In the genomic region with DNA sequence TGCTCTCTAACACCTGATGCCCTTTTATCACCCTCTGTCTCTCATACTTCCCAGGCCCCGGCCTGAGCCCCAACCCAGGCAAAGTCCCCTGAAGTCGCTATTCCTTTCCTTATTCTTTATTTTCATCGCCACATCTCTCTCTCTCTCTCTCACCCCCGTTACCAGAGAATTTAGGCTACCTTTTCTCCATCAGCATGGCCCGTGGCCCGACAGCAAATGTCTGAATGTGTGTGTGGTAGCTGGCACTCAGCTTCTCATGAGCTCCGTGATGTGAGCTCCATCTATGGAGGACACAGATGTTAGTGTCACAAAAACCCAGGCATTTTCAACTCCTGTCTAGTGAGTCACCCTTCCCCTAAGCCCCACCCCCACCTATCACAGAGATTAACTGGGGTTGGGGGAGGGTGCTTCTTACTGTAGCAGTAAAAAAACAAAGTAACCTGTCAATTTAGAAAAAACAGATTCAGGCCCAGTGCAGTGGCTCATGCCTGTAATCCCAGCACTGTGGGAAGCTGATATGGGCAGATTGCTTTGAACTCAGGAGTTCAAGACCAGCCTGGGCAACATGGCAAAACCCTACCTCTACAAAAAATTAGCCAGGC, we compare ENCODE assay signal across 8 cellular contexts. TPM values are rescaled to one million over a fixed set of nuclear protein-coding genes. Genes with fewer than 3 reads are reported as not detected.
A peak's percentile ranks its signal among the peaks of the same experiment; 100 is the strongest.
DNase-seq lines count a peak whose midpoint lies in the region; ATAC-seq and TF ChIP-seq lines count a peak whose summit lies in the region.

No MANE protein-coding gene starts in this region.

- H3K9me3 Mint-ChIP-seq in Calu3 (ENCODE audit: low read depth, unreplicated experiment), result no peaks in the 10 kb centered on the region
- H3K9me3 Mint-ChIP-seq in HFFc6, result no peaks in the 10 kb centered on the region
- H3K9me3 Mint-ChIP-seq in activated naive CD4-positive, alpha-beta T cell treated with anti-CD3 and anti-CD28 coated beads, Interleukin-2, amount 50 U/mL, for 24 hours, result no peaks in the 10 kb centered on the region

- H3K27me3 Mint-ChIP-seq in Calu3 (ENCODE audit: unreplicated experiment), result no peaks in the 10 kb centered on the region
- no peaks in the 10 kb centered on the region for H3K27me3 Mint-ChIP-seq in HFFc6 (ENCODE audit: insufficient read depth)
- H3K27me3 Mint-ChIP-seq in activated naive CD4-positive, alpha-beta T cell treated with anti-CD3 and anti-CD28 coated beads, Interleukin-2, amount 50 U/mL, for 24 hours, result no peaks in the 10 kb centered on the region

- H3K4me1 Mint-ChIP-seq in Calu3 (ENCODE audit: low read depth, unreplicated experiment), result peaks cover 49% of the 10 kb centered on the region
- H3K4me1 Mint-ChIP-seq in HFFc6 (ENCODE audit: low read depth), result peaks cover 63% of the 10 kb centered on the region
- H3K4me1 Mint-ChIP-seq in activated naive CD4-positive, alpha-beta T cell treated with anti-CD3 and anti-CD28 coated beads, Interleukin-2, amount 50 U/mL, for 24 hours, result peaks cover 91% of the 10 kb centered on the region

- DNase-seq in Calu3 (peak; percentile 66), HFFc6 (peak; percentile 52), left colon (peak; percentile 49 to 64), NCI-H2196 (lab: John Stamatoyannopoulos, UW; ENCODE audit: unreplicated experiment) (no peak), midbrain (lab: John Stamatoyannopoulos, UW) (no peak)
- DNase-seq in stimulated activated CD8-positive, alpha-beta memory T cell treated with anti-CD3 and anti-CD28 coated beads, Interleukin-12 subunit alpha, Interleukin-12 subunit beta, amount 100 ng/mL, for 4 hours (ENCODE audit: low read depth), result peak; percentile 53

- peak; percentile 58 for ATAC-seq in left colon

- H3K36me3 Mint-ChIP-seq in Calu3 (ENCODE audit: insufficient read depth, unreplicated experiment) (peaks cover 15% of the 10 kb centered on the region), HFFc6 (ENCODE audit: low read depth) (no peaks in the 10 kb centered on the region)
- H3K36me3 Mint-ChIP-seq in activated naive CD4-positive, alpha-beta T cell treated with anti-CD3 and anti-CD28 coated beads, Interleukin-2, amount 50 U/mL, for 24 hours, result peaks cover 3% of the 10 kb centered on the region

- CTCF ChIA-PET in Calu3 (lab: Charles Lee), result interaction anchor here (0.7 to 2.1 kb wide), 12 partner anchors 15 to 209 kb away, joined by 3 to 14 read pairs (median 4); a partner anchor contains a TSS

- BruUV-seq in Calu3 (replicated peaks; lab: Mats Ljungman, UMichigan), result TSS peak; percentile 61

- peak; percentile 62 for TF ChIP-seq POLR2A in Raji (IDR thresholded peaks at IDR 0.05; ENCODE audit: insufficient read depth, low read depth, low read length)

- TF ChIP-seq CTCF in Calu3 (IDR thresholded peaks at IDR 0.05; ENCODE audit: unreplicated experiment) (no peak), HFFc6 (IDR thresholded peaks at IDR 0.05) (no peak)

- intact Hi-C loops in Calu3 (cut with micrococcal nuclease; ENCODE audit: unreplicated experiment) (loop anchor here (5.0 kb wide), 3 partner anchors 50 to 165 kb away; no protein-coding TSS in a partner anchor), left colon (cut with DNase I, micrococcal nuclease) (no loop called here)

- peak overlapping the region; percentile 91 for H3K27ac Mint-ChIP-seq in Calu3 (ENCODE audit: unreplicated experiment)
- peak overlapping the region; percentile 94 for H3K27ac Mint-ChIP-seq in HFFc6
- H3K27ac Mint-ChIP-seq in activated naive CD4-positive, alpha-beta T cell treated with anti-CD3 and anti-CD28 coated beads, Interleukin-2, amount 50 U/mL, for 24 hours, result peak overlapping the region; percentile 100

- peak overlapping the region; percentile 55 for H3K4me3 Mint-ChIP-seq in Calu3 (ENCODE audit: low read depth, unreplicated experiment)
- peak overlapping the region; percentile 49 for H3K4me3 Mint-ChIP-seq in HFFc6
- H3K4me3 Mint-ChIP-seq in activated naive CD4-positive, alpha-beta T cell treated with anti-CD3 and anti-CD28 coated beads, Interleukin-2, amount 50 U/mL, for 24 hours, result peak overlapping the region; percentile 90

RNA-seq across cellular contexts. Expression of a gene that starts 53.8 kb away (rescaled TPM):
- total RNA-seq in Calu3 (2022) (7.1 and 8.8 TPM in 2 replicates), left colon (1 to 10 TPM; 4.3 to 5.4 TPM)
- total RNA-seq in HFFc6 (2021; fragmentation: NEBNext Ultra II Directional; extraction: Animal tissue kit (Norgen Biotek cat#: 25700)), result 1 to 10 TPM; 4.6 to 6.2 (median 5.4) TPM

Comparison
In these comparisons a context has a peak if more than half of its experiments do, and no peak if none do; other contexts are left out.
1. DNase-seq: peak in Calu3 (single experiment), HFFc6 (single experiment), left colon (2 of 2) and stimulated activated CD8-positive, alpha-beta memory T cell treated with anti-CD3 and anti-CD28 coated beads, Interleukin-12 subunit alpha, Interleukin-12 subunit beta, amount 100 ng/mL, for 4 hours (single experiment); none in NCI-H2196 (single experiment) and midbrain (single experiment).
2. Peak in every context shown above with its lines, with median percentiles within 50 percentile points of each other: H3K27ac Mint-ChIP-seq and H3K4me3 Mint-ChIP-seq.